In genomic region chr1:27574001-27574781, GRCh38 we compare ENCODE assay signal across 9 cellular contexts. TPM values are rescaled to one million over a fixed set of nuclear protein-coding genes. Genes with fewer than 3 reads are reported as not detected.
A peak's percentile ranks its signal among the peaks of the same experiment; 100 is the strongest.
DNase-seq lines count a peak whose midpoint lies in the region; ATAC-seq and TF ChIP-seq lines count a peak whose summit lies in the region.
"Had no signal": no experiment of that assay in that cellular context is flagged by ENCODE, and none has a peak within 500 bp of the region (broad histone marks: within the 10 kb centered on the region; RNA-seq: fewer than 3 reads in every experiment).

No MANE protein-coding gene starts in this region.

- H3K27me3 ChIP-seq in CD4-positive, alpha-beta T cell (ENCODE audit: control insufficient read depth, insufficient read depth, low read length): no peaks in the 10 kb centered on the region
- no peaks in the 10 kb centered on the region for H3K27me3 ChIP-seq in hepatocyte
- no peaks in the 10 kb centered on the region for H3K27me3 ChIP-seq in prostate gland (replicated peaks; ENCODE audit: insufficient read depth)

- no peak overlapping the region for H3K27ac Mint-ChIP-seq in CD4-positive, alpha-beta T cell
- H3K27ac Mint-ChIP-seq in activated CD4-positive, alpha-beta T cell treated with anti-CD3 and anti-CD28 coated beads for 36 hours: no peak overlapping the region
- H3K27ac Mint-ChIP-seq: activated T-helper 1 cell treated with anti-CD3 and anti-CD28 coated beads, Interleukin-12 subunit alpha, Interleukin-12 subunit beta, Interleukin-2, Interleukin-4 antibody, amounts not matched to agents 30 ng/mL and 10 ng/mL and 1 ng/mL, durations not matched to agents 14 hours and 24 hours and 36 hours had no signal

- H3K4me3 ChIP-seq in hepatocyte: no peak overlapping the region
- H3K4me3 ChIP-seq in prostate gland: no peak overlapping the region

- H3K36me3 ChIP-seq in hepatocyte (replicated peaks; ENCODE audit: insufficient read depth, low read depth) (no peaks in the 10 kb centered on the region), prostate gland (no peaks in the 10 kb centered on the region)

- no peak for ATAC-seq in CD4-positive, alpha-beta T cell (ENCODE audit: poor library complexity)
- ATAC-seq in HG03469 (IDR thresholded peaks at IDR 0.05; ENCODE audit: unreplicated experiment) (no peak), HG03280 (IDR thresholded peaks at IDR 0.05; ENCODE audit: unreplicated experiment) (no peak)
- ATAC-seq in activated CD4-positive, alpha-beta T cell treated with anti-CD3 and anti-CD28 coated beads for 36 hours: no peak

- H3K9me2 ChIP-seq in hepatocyte (replicated peaks; ENCODE audit: insufficient read depth): no peaks in the 10 kb centered on the region

- no peak for TF ChIP-seq CTCF in CD4-positive, alpha-beta T cell (IDR thresholded peaks at IDR 0.05)
- no peak for TF ChIP-seq CTCF in RWPE1 (conservative IDR thresholded peaks at IDR 0.05; ENCODE audit: low read depth)
- TF ChIP-seq CTCF in hepatocyte (IDR thresholded peaks at IDR 0.05; ENCODE audit: poor library complexity): no peak
- TF ChIP-seq CTCF in prostate gland (IDR thresholded peaks at IDR 0.05): no peak

- no peaks in the 10 kb centered on the region for H3K9me3 Mint-ChIP-seq in CD4-positive, alpha-beta T cell
- H3K9me3 Mint-ChIP-seq in activated CD4-positive, alpha-beta T cell treated with anti-CD3 and anti-CD28 coated beads for 36 hours (ENCODE audit: low read depth): no peaks in the 10 kb centered on the region
- H3K9me3 Mint-ChIP-seq: activated T-helper 1 cell treated with anti-CD3 and anti-CD28 coated beads, Interleukin-12 subunit alpha, Interleukin-12 subunit beta, Interleukin-2, Interleukin-4 antibody, amounts not matched to agents 30 ng/mL and 10 ng/mL and 1 ng/mL, durations not matched to agents 14 hours and 24 hours and 36 hours had no signal

- no peaks in the 10 kb centered on the region for H3K36me3 Mint-ChIP-seq in CD4-positive, alpha-beta T cell (ENCODE audit: low read depth)
- no peaks in the 10 kb centered on the region for H3K36me3 Mint-ChIP-seq in activated CD4-positive, alpha-beta T cell treated with anti-CD3 and anti-CD28 coated beads for 36 hours (ENCODE audit: low read depth)

- POLR2A ChIA-PET in CD4-positive, alpha-beta T cell (lab: Charles Lee): interaction anchor here (1.1 kb wide), 1 partner anchor 89 kb away, joined by 3 read pairs; no protein-coding TSS in a partner anchor
- POLR2A ChIA-PET in RWPE1 (lab: Yijun Ruan, JAX; ENCODE audit: low non-redundant PET): no interaction called here
- POLR2A ChIA-PET in activated CD4-positive, alpha-beta T cell treated with anti-CD3 and anti-CD28 coated beads for 36 hours (lab: Charles Lee): interaction anchor here (0.5 kb wide), 1 partner anchor 578 kb away, joined by 3 read pairs; no protein-coding TSS in a partner anchor

- H3K27ac ChIP-seq in CD4-positive, alpha-beta T cell (ENCODE audit: low read depth, low read length): no peak overlapping the region
- peak overlapping the region; percentile 98 for H3K27ac ChIP-seq in RWPE1
- peak overlapping the region; percentile 80 for H3K27ac ChIP-seq in hepatocyte
- H3K27ac ChIP-seq in prostate gland: peak overlapping the region; percentile 86 to 91

- H3K79me2 ChIP-seq in hepatocyte: peaks cover 93% of the 10 kb centered on the region

- H3K4me1 Mint-ChIP-seq in CD4-positive, alpha-beta T cell (ENCODE audit: low read depth): peaks cover 50% of the 10 kb centered on the region
- H3K4me1 Mint-ChIP-seq in activated CD4-positive, alpha-beta T cell treated with anti-CD3 and anti-CD28 coated beads for 36 hours: peaks cover 4% of the 10 kb centered on the region

- H3K4me2 ChIP-seq in hepatocyte: peak overlapping the region; percentile 92

- no peak for DNase-seq in CD4-positive, alpha-beta T cell
- DNase-seq in RWPE1 (ENCODE audit: low spot score) (no peak), hepatocyte (ENCODE audit: low spot score) (peak; percentile 19), prostate gland (ENCODE audit: low spot score) (no peak), NCI-H128 (lab: John Stamatoyannopoulos, UW; ENCODE audit: unreplicated experiment) (no peak)
- no peak for DNase-seq in activated CD4-positive, alpha-beta T cell treated with anti-CD3 and anti-CD28 coated beads for 36 hours

- peaks cover 8% of the 10 kb centered on the region for H3K27me3 Mint-ChIP-seq in CD4-positive, alpha-beta T cell
- no peaks in the 10 kb centered on the region for H3K27me3 Mint-ChIP-seq in activated CD4-positive, alpha-beta T cell treated with anti-CD3 and anti-CD28 coated beads for 36 hours

- peak overlapping the region; percentile 73 for H3K4me3 Mint-ChIP-seq in CD4-positive, alpha-beta T cell
- H3K4me3 Mint-ChIP-seq in activated CD4-positive, alpha-beta T cell treated with anti-CD3 and anti-CD28 coated beads for 36 hours: no peak overlapping the region
- H3K4me3 Mint-ChIP-seq: activated T-helper 1 cell treated with anti-CD3 and anti-CD28 coated beads, Interleukin-12 subunit alpha, Interleukin-12 subunit beta, Interleukin-2, Interleukin-4 antibody, amounts not matched to agents 30 ng/mL and 10 ng/mL and 1 ng/mL, durations not matched to agents 14 hours and 24 hours and 36 hours had no signal

- CTCF ChIA-PET in CD4-positive, alpha-beta T cell (lab: Charles Lee): interaction anchor here (1.2 to 1.9 kb wide), 2 partner anchors 17 to 76 kb away, joined by 3 to 6 read pairs; no protein-coding TSS in a partner anchor
- CTCF ChIA-PET in RWPE1 (lab: Yijun Ruan, JAX): interaction anchor here (0.6 to 1.7 kb wide), 6 partner anchors 10 to 273 kb away, joined by 3 to 8 read pairs (median 4); no protein-coding TSS in a partner anchor
- CTCF ChIA-PET in activated CD4-positive, alpha-beta T cell treated with anti-CD3 and anti-CD28 coated beads for 36 hours (lab: Charles Lee): interaction anchor here (0.6 to 1.7 kb wide), 6 partner anchors 10 to 278 kb away, joined by 3 to 8 read pairs (median 3); no protein-coding TSS in a partner anchor

- peaks cover 87% of the 10 kb centered on the region for H4K20me1 ChIP-seq in hepatocyte (ENCODE audit: insufficient read depth, poor library complexity, severe bottlenecking)

- TF ChIP-seq POLR2A in prostate gland (IDR thresholded peaks at IDR 0.05): no peak

- WGBS in hepatocyte (ENCODE audit: low lambda C conversion rate, missing lambda C conversion rate): 67% methylated on average over 8 of the region's 8 CpGs
- WGBS in prostate gland: 63% methylated on average over 8 of the region's 8 CpGs

- H3K4me1 ChIP-seq in hepatocyte (ENCODE audit: insufficient read depth): peaks cover 87% of the 10 kb centered on the region
- H3K4me1 ChIP-seq in prostate gland (replicated peaks): peaks cover 21% of the 10 kb centered on the region

- no peak overlapping the region for H2AFZ ChIP-seq in hepatocyte

- no peaks in the 10 kb centered on the region for H3K9me3 ChIP-seq in CD4-positive, alpha-beta T cell (ENCODE audit: control insufficient read depth, low read length)
- H3K9me3 ChIP-seq in hepatocyte (ENCODE audit: low read depth) (no peaks in the 10 kb centered on the region), prostate gland (no peaks in the 10 kb centered on the region)

- intact Hi-C loops in CD4-positive, alpha-beta T cell (cut with DNase I, micrococcal nuclease): no loop called here
- intact Hi-C loops in prostate gland (cut with DNase I): no loop called here
- intact Hi-C loops in activated CD4-positive, alpha-beta T cell treated with anti-CD3 and anti-CD28 coated beads for 36 hours (cut with DNase I, micrococcal nuclease): no loop called here

RNA-seq across cellular contexts. Expression of gene AHDC1, which starts 29.8 kb away (rescaled TPM):
- total RNA-seq in CD4-positive, alpha-beta T cell: 10 to 100 TPM; 20.8 to 22.9 TPM
- 6.7 and 13.3 TPM in 2 replicates for total RNA-seq in hepatocyte
- polyA plus RNA-seq in hepatocyte: 12.2 and 14.4 TPM in 2 replicates
- total RNA-seq in prostate gland: 10 to 100 TPM; 27.1 to 83.7 TPM
- total RNA-seq in activated CD4-positive, alpha-beta T cell treated with anti-CD3 and anti-CD28 coated beads for 36 hours: 10 to 100 TPM; 10.3 to 12.1 TPM
